17 cellular contexts compared by ENCODE assay signal in the genomic region with DNA sequence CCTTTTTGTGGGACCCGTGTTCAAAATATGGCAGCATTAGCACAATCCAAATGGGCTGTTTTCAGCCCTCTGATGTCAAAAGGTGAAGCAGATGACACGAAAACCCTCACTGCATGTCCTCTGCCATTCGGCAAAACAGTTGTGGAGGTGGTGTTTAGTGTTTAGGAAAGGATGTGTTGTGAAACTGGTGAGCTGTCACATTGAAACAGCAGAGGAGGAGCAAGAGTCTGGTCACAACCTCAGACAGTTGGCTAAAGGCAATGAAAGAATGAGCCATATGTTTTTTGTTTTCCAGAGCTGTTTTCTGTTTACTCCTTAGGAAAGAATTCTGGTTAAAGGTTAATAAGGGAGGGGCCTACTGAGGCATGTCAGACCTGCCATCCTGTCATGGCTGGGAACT.
DNase-seq lines count a peak whose midpoint lies in the region; ATAC-seq lines count a peak whose summit lies in the region.
"Had no signal": no experiment of that assay in that cellular context is flagged by ENCODE, and none has a peak within 500 bp of the region (broad histone marks: within the 10 kb centered on the region; RNA-seq: fewer than 3 reads in every experiment).

No MANE protein-coding gene starts in this region.

- CTCF ChIA-PET in activated CD4-positive, alpha-beta T cell treated with anti-CD3 and anti-CD28 coated beads for 36 hours (lab: Charles Lee) = interaction anchor here (1.1 kb wide), 1 partner anchor 29 kb away, joined by 3 read pairs; no protein-coding TSS in a partner anchor

- H3K27me3 Mint-ChIP-seq in activated CD4-positive, alpha-beta T cell treated with anti-CD3 and anti-CD28 coated beads for 36 hours = no peaks in the 10 kb centered on the region
- H3K27me3 Mint-ChIP-seq in activated naive CD8-positive, alpha-beta T cell treated with anti-CD3 and anti-CD28 coated beads, Interleukin-2, amount 50 U/mL, for 24 hours = no peaks in the 10 kb centered on the region
- no peaks in the 10 kb centered on the region for H3K27me3 Mint-ChIP-seq in naive B cell
- H3K27me3 Mint-ChIP-seq: CD4-positive, alpha-beta memory T cell had no signal

- H3K4me3 Mint-ChIP-seq in activated CD4-positive, alpha-beta T cell treated with anti-CD3 and anti-CD28 coated beads for 36 hours = no peak overlapping the region
- H3K4me3 Mint-ChIP-seq in activated naive CD8-positive, alpha-beta T cell treated with anti-CD3 and anti-CD28 coated beads, Interleukin-2, amount 50 U/mL, for 24 hours = no peak overlapping the region
- no peak overlapping the region for H3K4me3 Mint-ChIP-seq in naive B cell
- H3K4me3 Mint-ChIP-seq: CD4-positive, alpha-beta memory T cell had no signal

- H3K36me3 Mint-ChIP-seq in activated CD4-positive, alpha-beta T cell treated with anti-CD3 and anti-CD28 coated beads for 36 hours (ENCODE audit: low read depth) = peaks cover 12% of the 10 kb centered on the region
- H3K36me3 Mint-ChIP-seq in activated naive CD8-positive, alpha-beta T cell treated with anti-CD3 and anti-CD28 coated beads, Interleukin-2, amount 50 U/mL, for 24 hours (ENCODE audit: low read depth) = peaks cover 11% of the 10 kb centered on the region
- peaks cover 23 to 38% of the 10 kb centered on the region in 2 donors for H3K36me3 Mint-ChIP-seq in naive B cell

- POLR2A ChIA-PET in activated CD4-positive, alpha-beta T cell treated with anti-CD3 and anti-CD28 coated beads for 36 hours (lab: Charles Lee) = no interaction called here

- no peaks in the 10 kb centered on the region for H3K9me3 Mint-ChIP-seq in activated CD4-positive, alpha-beta T cell treated with anti-CD3 and anti-CD28 coated beads for 36 hours (ENCODE audit: low read depth)
- no peaks in the 10 kb centered on the region for H3K9me3 Mint-ChIP-seq in activated naive CD8-positive, alpha-beta T cell treated with anti-CD3 and anti-CD28 coated beads, Interleukin-2, amount 50 U/mL, for 24 hours
- no peaks in the 10 kb centered on the region for H3K9me3 Mint-ChIP-seq in naive B cell
- H3K9me3 Mint-ChIP-seq: CD4-positive, alpha-beta memory T cell had no signal

- no peaks in the 10 kb centered on the region for H3K4me1 Mint-ChIP-seq in activated CD4-positive, alpha-beta T cell treated with anti-CD3 and anti-CD28 coated beads for 36 hours
- H3K4me1 Mint-ChIP-seq in activated naive CD8-positive, alpha-beta T cell treated with anti-CD3 and anti-CD28 coated beads, Interleukin-2, amount 50 U/mL, for 24 hours = peaks cover 4% of the 10 kb centered on the region
- no peaks in the 10 kb centered on the region for H3K4me1 Mint-ChIP-seq in naive B cell

- intact Hi-C loops in activated CD4-positive, alpha-beta T cell treated with anti-CD3 and anti-CD28 coated beads for 36 hours (cut with DNase I, micrococcal nuclease) = no loop called here

- DNase-seq in activated CD4-positive, alpha-beta T cell treated with anti-CD3 and anti-CD28 coated beads for 36 hours = no peak
- no peak for DNase-seq in activated CD4-positive, alpha-beta T cell treated with anti-CD3 and anti-CD28 coated beads, Interleukin-2, amount 50 U/mL, for 4 hours
- DNase-seq in HCEC 1CT = peak; percentile 5
- no peak for DNase-seq in activated naive CD8-positive, alpha-beta T cell treated with anti-CD3 and anti-CD28 coated beads, Interleukin-2, amount 50 U/mL, for 24 hours
- no peak for DNase-seq in naive B cell
- DNase-seq in middle frontal gyrus (ENCODE audit: extremely low spot score, low spot score) = no peak
- no peak for DNase-seq in activated CD8-positive, alpha-beta memory T cell treated with anti-CD3 and anti-CD28 coated beads, Interleukin-2, amount 50 U/mL, for 4 hours
- DNase-seq in NCI-H226 = no peak
- DNase-seq: activated CD4-positive, alpha-beta T cell treated with anti-CD3 and anti-CD28 coated beads for 4 hours; adrenal gland; caudate nucleus; CD4-positive, alpha-beta memory T cell; MG63; midbrain; NCI-H526 treated with DMSO at 0.1 percent for 48 hours; T1000; uterus had no signal

- peak overlapping the region; percentile 32 for H3K27ac Mint-ChIP-seq in activated CD4-positive, alpha-beta T cell treated with anti-CD3 and anti-CD28 coated beads for 36 hours
- H3K27ac Mint-ChIP-seq in activated naive CD8-positive, alpha-beta T cell treated with anti-CD3 and anti-CD28 coated beads, Interleukin-2, amount 50 U/mL, for 24 hours = no peak overlapping the region
- peak overlapping the region in 4 of 6 donors; percentile 8 to 81 (median 38) for H3K27ac Mint-ChIP-seq in naive B cell

- peak; percentile 47 for ATAC-seq in activated CD4-positive, alpha-beta T cell treated with anti-CD3 and anti-CD28 coated beads for 36 hours
- ATAC-seq in activated naive CD8-positive, alpha-beta T cell treated with anti-CD3 and anti-CD28 coated beads, Interleukin-2, amount 50 U/mL, for 24 hours = peak; percentile 40
- no peak for ATAC-seq in naive B cell (ENCODE audit: low read depth in 2 of 2)

Comparison
In these comparisons a context has a peak if more than half of its experiments do, and no peak if none do; other contexts are left out.
1. ATAC-seq: peak in activated CD4-positive, alpha-beta T cell treated with anti-CD3 and anti-CD28 coated beads for 36 hours (single experiment) and activated naive CD8-positive, alpha-beta T cell treated with anti-CD3 and anti-CD28 coated beads, Interleukin-2, amount 50 U/mL, for 24 hours (single experiment); none in naive B cell (0 of 2).